In genomic region chr9:121688681-121689080, GRCh38 we compare ENCODE assay signal across 26 cellular contexts. TPM values are rescaled to one million over a fixed set of nuclear protein-coding genes. Genes with fewer than 3 reads are reported as not detected.
"Had no signal": no experiment of that assay in that cellular context is flagged by ENCODE, and none has a peak within 500 bp of the region (broad histone marks: within the 10 kb centered on the region; RNA-seq: fewer than 3 reads in every experiment).

No MANE protein-coding gene starts in this region.

- H3K27me3 ChIP-seq: ascending aorta, breast epithelium, SJCRH30 had no signal

- H3K9me3 ChIP-seq: ascending aorta, breast epithelium, SJCRH30 had no signal

- H3K36me3 ChIP-seq: ascending aorta, breast epithelium, SJCRH30 had no signal

- ATAC-seq: activated CD8-positive, alpha-beta T cell treated with anti-CD3 and anti-CD28 coated beads for 36 hours; activated T-cell treated with anti-CD3 and anti-CD28 coated beads, Interleukin-2, amount 50 U/mL, for 72 hours; activated T-helper 17 cell treated with anti-CD3 and anti-CD28 coated beads, Interleukin-2, amount 50 U/mL, for 72 hours; Panc1 had no signal

- H3K4me3 Mint-ChIP-seq: activated CD4-positive, alpha-beta T cell treated with anti-CD3 and anti-CD28 coated beads, Interleukin-2, amount 10 ng/mL, durations not matched to agents 24 days and 14 days; activated CD8-positive, alpha-beta T cell treated with anti-CD3 and anti-CD28 coated beads for 36 hours; activated naive CD8-positive, alpha-beta T cell treated with anti-CD3 and anti-CD28 coated beads for 36 hours; activated T-cell treated with anti-CD3 and anti-CD28 coated beads, Interleukin-2, amount 50 U/mL, for 72 hours; activated T-helper 17 cell treated with anti-CD3 and anti-CD28 coated beads, Interleukin-2, amount 50 U/mL, for 72 hours; IgD-negative memory B cell; T-helper 2 cell treated with Interferon-gamma antibody and Interleukin-4, amounts not matched to agents 5 μg/mL and 100 μg/mL, for 36 hours had no signal

- H3K4me1 Mint-ChIP-seq: activated CD4-positive, alpha-beta T cell treated with anti-CD3 and anti-CD28 coated beads, Interleukin-2, amount 10 ng/mL, durations not matched to agents 24 days and 14 days; activated naive CD8-positive, alpha-beta T cell treated with anti-CD3 and anti-CD28 coated beads for 36 hours; activated T-helper 17 cell treated with anti-CD3 and anti-CD28 coated beads, Interleukin-2, amount 50 U/mL, for 72 hours had no signal

- H3K9me3 Mint-ChIP-seq: activated CD4-positive, alpha-beta T cell treated with anti-CD3 and anti-CD28 coated beads, Interleukin-2, amount 10 ng/mL, durations not matched to agents 24 days and 14 days; activated CD8-positive, alpha-beta T cell treated with anti-CD3 and anti-CD28 coated beads for 36 hours; activated naive CD8-positive, alpha-beta T cell treated with anti-CD3 and anti-CD28 coated beads for 36 hours; activated T-cell treated with anti-CD3 and anti-CD28 coated beads, Interleukin-2, amount 50 U/mL, for 72 hours; activated T-helper 17 cell treated with anti-CD3 and anti-CD28 coated beads, Interleukin-2, amount 50 U/mL, for 72 hours; IgD-negative memory B cell; T-helper 2 cell treated with Interferon-gamma antibody and Interleukin-4, amounts not matched to agents 5 μg/mL and 100 μg/mL, for 36 hours had no signal

- H3K4me1 ChIP-seq: breast epithelium had no signal

- DNase-seq: activated CD4-positive, alpha-beta T cell treated with anti-CD3 and anti-CD28 coated beads, Interleukin-2, amount 10 ng/mL, durations not matched to agents 24 days and 14 days; activated CD4-positive, alpha-beta T cell treated with anti-CD3 and anti-CD28 coated beads, Interleukin-2, amount 50 U/mL, for 4 hours; activated CD8-positive, alpha-beta T cell treated with anti-CD3 and anti-CD28 coated beads for 36 hours; activated effector memory CD4-positive, alpha-beta T cell treated with anti-CD3 and anti-CD28 coated beads, Interleukin-2, amount 50 U/mL, for 16 hours; activated naive CD4-positive, alpha-beta T cell; activated naive CD4-positive, alpha-beta T cell treated with anti-CD3 and anti-CD28 coated beads, Interleukin-2, amount 50 U/mL, for 16 hours; activated naive CD8-positive, alpha-beta T cell treated with anti-CD3 and anti-CD28 coated beads for 36 hours; activated T-cell treated with anti-CD3 and anti-CD28 coated beads, Interleukin-2, amount 50 U/mL, for 1 hour; activated T-cell treated with anti-CD3 and anti-CD28 coated beads, Interleukin-2, amount 50 U/mL, for 72 hours; amniotic stem cell; Karpas-422; KBM-7; NCI-H1105; NCI-H1417 treated with DMSO at 0.1 percent for 48 hours; NCI-H2029; NCI-H345; NCI-H524 treated with DMSO at 0.1 percent for 48 hours; SHP77; SJCRH30 had no signal

- H3K27ac ChIP-seq: ascending aorta, breast epithelium, SJCRH30, SK-N-MC had no signal

- H3K4me3 ChIP-seq: ascending aorta, breast epithelium, SJCRH30, SK-N-MC had no signal

- H3K27ac Mint-ChIP-seq: activated CD4-positive, alpha-beta T cell treated with anti-CD3 and anti-CD28 coated beads, Interleukin-2, amount 10 ng/mL, durations not matched to agents 24 days and 14 days; activated CD8-positive, alpha-beta T cell treated with anti-CD3 and anti-CD28 coated beads for 36 hours; activated naive CD8-positive, alpha-beta T cell treated with anti-CD3 and anti-CD28 coated beads for 36 hours; activated T-cell treated with anti-CD3 and anti-CD28 coated beads, Interleukin-2, amount 50 U/mL, for 72 hours; activated T-helper 17 cell treated with anti-CD3 and anti-CD28 coated beads, Interleukin-2, amount 50 U/mL, for 72 hours; T-helper 2 cell treated with Interferon-gamma antibody and Interleukin-4, amounts not matched to agents 5 μg/mL and 100 μg/mL, for 36 hours had no signal

- H3K36me3 Mint-ChIP-seq: activated naive CD8-positive, alpha-beta T cell treated with anti-CD3 and anti-CD28 coated beads for 36 hours had no signal

RNA-seq across cellular contexts. Expression of gene DAB2IP, which starts 37.2 kb away (rescaled TPM):
- total RNA-seq: activated CD4-positive, alpha-beta T cell treated with anti-CD3 and anti-CD28 coated beads, Interleukin-2, amount 10 ng/mL, durations not matched to agents 24 days and 14 days had no signal
- polyA plus RNA-seq: IgD-negative memory B cell had no signal
